Comparison of ENCODE assay signal across 1 cellular context in the genomic region with DNA sequence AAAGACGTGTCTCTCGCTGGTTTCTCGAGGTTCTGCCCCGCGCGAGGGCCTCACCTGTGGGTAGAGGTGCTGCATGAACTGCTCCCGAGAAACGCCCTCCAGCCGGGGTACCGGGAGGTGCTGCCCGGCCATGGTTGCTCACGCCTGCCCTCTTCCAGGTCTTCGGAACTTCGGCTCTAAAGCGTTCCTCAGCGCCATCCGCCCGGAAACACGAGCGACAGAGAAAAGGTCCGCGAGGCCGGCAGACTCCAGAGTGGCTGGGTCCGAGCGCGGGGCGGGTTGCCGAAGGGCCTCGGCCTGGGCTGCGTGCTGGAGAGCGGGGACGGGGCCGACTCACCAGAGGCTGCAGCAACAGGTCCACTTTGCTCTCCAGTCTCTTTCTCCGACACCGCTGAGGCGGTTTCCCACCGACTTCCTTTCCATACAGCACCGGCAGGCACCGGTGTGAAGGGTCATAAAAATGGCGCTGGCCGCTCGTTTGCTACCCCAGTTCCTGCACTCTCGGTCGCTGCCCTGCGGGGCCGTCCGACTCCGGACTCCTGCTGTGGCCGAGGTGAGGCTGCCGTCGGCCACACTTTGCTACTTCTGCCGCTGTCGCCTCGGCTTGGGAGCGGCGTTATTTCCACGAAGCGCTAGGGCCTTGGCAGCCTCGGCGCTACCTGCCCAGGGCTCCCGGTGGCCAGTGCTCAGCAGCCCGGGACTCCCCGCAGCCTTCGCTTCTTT.
TF ChIP-seq lines count a peak whose summit lies in the region.

A gene with protein sequence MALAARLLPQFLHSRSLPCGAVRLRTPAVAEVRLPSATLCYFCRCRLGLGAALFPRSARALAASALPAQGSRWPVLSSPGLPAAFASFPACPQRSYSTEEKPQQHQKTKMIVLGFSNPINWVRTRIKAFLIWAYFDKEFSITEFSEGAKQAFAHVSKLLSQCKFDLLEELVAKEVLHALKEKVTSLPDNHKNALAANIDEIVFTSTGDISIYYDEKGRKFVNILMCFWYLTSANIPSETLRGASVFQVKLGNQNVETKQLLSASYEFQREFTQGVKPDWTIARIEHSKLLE (plus strand): TSS at position 244 of the 723 bp plus-strand sequence. CDS start 217 bp downstream, at position 461.
A gene with protein sequence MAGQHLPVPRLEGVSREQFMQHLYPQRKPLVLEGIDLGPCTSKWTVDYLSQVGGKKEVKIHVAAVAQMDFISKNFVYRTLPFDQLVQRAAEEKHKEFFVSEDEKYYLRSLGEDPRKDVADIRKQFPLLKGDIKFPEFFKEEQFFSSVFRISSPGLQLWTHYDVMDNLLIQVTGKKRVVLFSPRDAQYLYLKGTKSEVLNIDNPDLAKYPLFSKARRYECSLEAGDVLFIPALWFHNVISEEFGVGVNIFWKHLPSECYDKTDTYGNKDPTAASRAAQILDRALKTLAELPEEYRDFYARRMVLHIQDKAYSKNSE (minus strand): TSS at position 153 of the 723 bp plus-strand sequence. CDS start 21 bp downstream, at position 132.

TF ChIP-seq in K562, 482 proteins besides CTCF, POLR2A, EP300 and RAD21 (continued from another document):
- TF ChIP-seq, protein P1, sequence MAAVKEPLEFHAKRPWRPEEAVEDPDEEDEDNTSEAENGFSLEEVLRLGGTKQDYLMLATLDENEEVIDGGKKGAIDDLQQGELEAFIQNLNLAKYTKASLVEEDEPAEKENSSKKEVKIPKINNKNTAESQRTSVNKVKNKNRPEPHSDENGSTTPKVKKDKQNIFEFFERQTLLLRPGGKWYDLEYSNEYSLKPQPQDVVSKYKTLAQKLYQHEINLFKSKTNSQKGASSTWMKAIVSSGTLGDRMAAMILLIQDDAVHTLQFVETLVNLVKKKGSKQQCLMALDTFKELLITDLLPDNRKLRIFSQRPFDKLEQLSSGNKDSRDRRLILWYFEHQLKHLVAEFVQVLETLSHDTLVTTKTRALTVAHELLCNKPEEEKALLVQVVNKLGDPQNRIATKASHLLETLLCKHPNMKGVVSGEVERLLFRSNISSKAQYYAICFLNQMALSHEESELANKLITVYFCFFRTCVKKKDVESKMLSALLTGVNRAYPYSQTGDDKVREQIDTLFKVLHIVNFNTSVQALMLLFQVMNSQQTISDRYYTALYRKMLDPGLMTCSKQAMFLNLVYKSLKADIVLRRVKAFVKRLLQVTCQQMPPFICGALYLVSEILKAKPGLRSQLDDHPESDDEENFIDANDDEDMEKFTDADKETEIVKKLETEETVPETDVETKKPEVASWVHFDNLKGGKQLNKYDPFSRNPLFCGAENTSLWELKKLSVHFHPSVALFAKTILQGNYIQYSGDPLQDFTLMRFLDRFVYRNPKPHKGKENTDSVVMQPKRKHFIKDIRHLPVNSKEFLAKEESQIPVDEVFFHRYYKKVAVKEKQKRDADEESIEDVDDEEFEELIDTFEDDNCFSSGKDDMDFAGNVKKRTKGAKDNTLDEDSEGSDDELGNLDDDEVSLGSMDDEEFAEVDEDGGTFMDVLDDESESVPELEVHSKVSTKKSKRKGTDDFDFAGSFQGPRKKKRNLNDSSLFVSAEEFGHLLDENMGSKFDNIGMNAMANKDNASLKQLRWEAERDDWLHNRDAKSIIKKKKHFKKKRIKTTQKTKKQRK (IDR thresholded peaks at IDR 0.05; ENCODE audit: borderline replicate concordance, low read depth, low read length): no peak
- TF ChIP-seq ZNF146 (CRISPR knock-in tag; IDR thresholded peaks at IDR 0.05; ENCODE audit: unreplicated experiment) (no peak), RCOR1 (IDR thresholded peaks at IDR 0.05; ENCODE audit: borderline replicate concordance in 1 of 2, low read depth in 2 of 2, low read length in 2 of 2) (no peak), PYGO2 (tag; IDR thresholded peaks at IDR 0.05) (no peak), RB1 (IDR thresholded peaks at IDR 0.05; ENCODE audit: low read depth) (0 out of 2 replicates have a peak, but pooled peaks have one; percentile 30), CBFB (CRISPR knock-in tag; IDR thresholded peaks at IDR 0.05) (no peak), IRF2 (CRISPR knock-in tag; IDR thresholded peaks at IDR 0.05) (no peak), HNRNPH1 (optimal IDR thresholded peaks at IDR 0.05; ENCODE audit: low read depth, low read length) (no peak), HSF4 (CRISPR knock-in tag; IDR thresholded peaks at IDR 0.05; ENCODE audit: borderline replicate concordance) (no peak), MCM5 (IDR thresholded peaks at IDR 0.05; ENCODE audit: low read depth) (no peak), MEIS2 (IDR thresholded peaks at IDR 0.05; ENCODE audit: partially characterized antibody) (no peak), POLR2H (tag; IDR thresholded peaks at IDR 0.05; ENCODE audit: low read depth) (peak; percentile 28; the same call in 1 of the 2 replicates), ZKSCAN1 (IDR thresholded peaks at IDR 0.05; ENCODE audit: low read depth, low read length) (no peak), POLR2AphosphoS2 (IDR thresholded peaks at IDR 0.05; ENCODE audit: low read length) (no peak), ZNF589 (CRISPR knock-in tag; IDR thresholded peaks at IDR 0.05; ENCODE audit: low read depth) (no peak)
- TF ChIP-seq, protein P2, sequence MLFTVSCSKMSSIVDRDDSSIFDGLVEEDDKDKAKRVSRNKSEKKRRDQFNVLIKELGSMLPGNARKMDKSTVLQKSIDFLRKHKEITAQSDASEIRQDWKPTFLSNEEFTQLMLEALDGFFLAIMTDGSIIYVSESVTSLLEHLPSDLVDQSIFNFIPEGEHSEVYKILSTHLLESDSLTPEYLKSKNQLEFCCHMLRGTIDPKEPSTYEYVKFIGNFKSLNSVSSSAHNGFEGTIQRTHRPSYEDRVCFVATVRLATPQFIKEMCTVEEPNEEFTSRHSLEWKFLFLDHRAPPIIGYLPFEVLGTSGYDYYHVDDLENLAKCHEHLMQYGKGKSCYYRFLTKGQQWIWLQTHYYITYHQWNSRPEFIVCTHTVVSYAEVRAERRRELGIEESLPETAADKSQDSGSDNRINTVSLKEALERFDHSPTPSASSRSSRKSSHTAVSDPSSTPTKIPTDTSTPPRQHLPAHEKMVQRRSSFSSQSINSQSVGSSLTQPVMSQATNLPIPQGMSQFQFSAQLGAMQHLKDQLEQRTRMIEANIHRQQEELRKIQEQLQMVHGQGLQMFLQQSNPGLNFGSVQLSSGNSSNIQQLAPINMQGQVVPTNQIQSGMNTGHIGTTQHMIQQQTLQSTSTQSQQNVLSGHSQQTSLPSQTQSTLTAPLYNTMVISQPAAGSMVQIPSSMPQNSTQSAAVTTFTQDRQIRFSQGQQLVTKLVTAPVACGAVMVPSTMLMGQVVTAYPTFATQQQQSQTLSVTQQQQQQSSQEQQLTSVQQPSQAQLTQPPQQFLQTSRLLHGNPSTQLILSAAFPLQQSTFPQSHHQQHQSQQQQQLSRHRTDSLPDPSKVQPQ (CRISPR knock-in tag; IDR thresholded peaks at IDR 0.05; ENCODE audit: borderline replicate concordance): no peak
- TF ChIP-seq, protein P3, sequence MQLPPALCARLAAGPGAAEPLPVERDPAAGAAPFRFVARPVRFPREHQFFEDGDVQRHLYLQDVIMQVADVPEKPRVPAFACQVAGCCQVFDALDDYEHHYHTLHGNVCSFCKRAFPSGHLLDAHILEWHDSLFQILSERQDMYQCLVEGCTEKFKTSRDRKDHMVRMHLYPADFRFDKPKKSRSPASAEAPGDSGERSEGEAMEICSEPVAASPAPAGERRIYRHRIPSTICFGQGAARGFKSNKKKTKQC (CRISPR knock-in tag; IDR thresholded peaks at IDR 0.05): peak; percentile 45; the same call in 1 of the 2 replicates
- TF ChIP-seq, protein P4, sequence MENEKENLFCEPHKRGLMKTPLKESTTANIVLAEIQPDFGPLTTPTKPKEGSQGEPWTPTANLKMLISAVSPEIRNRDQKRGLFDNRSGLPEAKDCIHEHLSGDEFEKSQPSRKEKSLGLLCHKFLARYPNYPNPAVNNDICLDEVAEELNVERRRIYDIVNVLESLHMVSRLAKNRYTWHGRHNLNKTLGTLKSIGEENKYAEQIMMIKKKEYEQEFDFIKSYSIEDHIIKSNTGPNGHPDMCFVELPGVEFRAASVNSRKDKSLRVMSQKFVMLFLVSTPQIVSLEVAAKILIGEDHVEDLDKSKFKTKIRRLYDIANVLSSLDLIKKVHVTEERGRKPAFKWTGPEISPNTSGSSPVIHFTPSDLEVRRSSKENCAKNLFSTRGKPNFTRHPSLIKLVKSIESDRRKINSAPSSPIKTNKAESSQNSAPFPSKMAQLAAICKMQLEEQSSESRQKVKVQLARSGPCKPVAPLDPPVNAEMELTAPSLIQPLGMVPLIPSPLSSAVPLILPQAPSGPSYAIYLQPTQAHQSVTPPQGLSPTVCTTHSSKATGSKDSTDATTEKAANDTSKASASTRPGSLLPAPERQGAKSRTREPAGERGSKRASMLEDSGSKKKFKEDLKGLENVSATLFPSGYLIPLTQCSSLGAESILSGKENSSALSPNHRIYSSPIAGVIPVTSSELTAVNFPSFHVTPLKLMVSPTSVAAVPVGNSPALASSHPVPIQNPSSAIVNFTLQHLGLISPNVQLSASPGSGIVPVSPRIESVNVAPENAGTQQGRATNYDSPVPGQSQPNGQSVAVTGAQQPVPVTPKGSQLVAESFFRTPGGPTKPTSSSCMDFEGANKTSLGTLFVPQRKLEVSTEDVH (IDR thresholded peaks at IDR 0.05; ENCODE audit: low read depth, partially characterized antibody): peak; percentile 81
